ENCODE assay signal across 16 cellular contexts in the genomic region with DNA sequence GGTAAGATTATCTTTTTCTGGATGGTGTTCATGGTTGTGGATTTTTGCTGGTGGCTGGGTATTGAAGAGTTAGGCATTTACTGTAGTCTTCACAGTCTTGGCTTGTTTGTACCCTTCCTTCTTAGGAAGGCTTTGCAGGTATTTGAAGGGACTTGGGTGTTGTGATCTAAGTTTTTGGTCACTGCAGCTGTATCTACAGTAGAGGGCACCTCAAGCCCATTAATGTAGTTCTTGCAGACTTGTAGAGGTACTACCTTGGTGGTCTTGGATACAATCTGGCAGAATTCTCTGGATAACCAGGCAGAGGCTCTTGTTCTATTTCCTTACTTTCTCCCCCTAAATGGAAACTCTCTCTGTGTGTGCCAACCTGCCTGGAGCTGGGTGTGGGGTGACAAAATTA.
DNase-seq lines count a peak whose midpoint lies in the region; ATAC-seq and TF ChIP-seq lines count a peak whose summit lies in the region.
"Had no signal": no experiment of that assay in that cellular context is flagged by ENCODE, and none has a peak within 500 bp of the region (broad histone marks: within the 10 kb centered on the region; RNA-seq: fewer than 3 reads in every experiment).

No MANE protein-coding gene starts in this region.

- H3K9me2 ChIP-seq in hepatocyte (replicated peaks; ENCODE audit: insufficient read depth) = no peaks in the 10 kb centered on the region

- no peak overlapping the region for H2AFZ ChIP-seq in hepatocyte

- no peaks in the 10 kb centered on the region for H3K27me3 ChIP-seq in hepatocyte
- H3K27me3 ChIP-seq: brain microvascular endothelial cell, dorsolateral prefrontal cortex, heart right ventricle had no signal

- H4K20me1 ChIP-seq in hepatocyte (ENCODE audit: insufficient read depth, poor library complexity, severe bottlenecking) = no peaks in the 10 kb centered on the region

- no peaks in the 10 kb centered on the region for H3K9me3 ChIP-seq in hepatocyte (ENCODE audit: low read depth)

- no peaks in the 10 kb centered on the region for H3K4me1 ChIP-seq in hepatocyte (ENCODE audit: insufficient read depth)
- H3K4me1 ChIP-seq: heart right ventricle had no signal

- H3K27ac ChIP-seq in C4-2B (no peak overlapping the region), hepatocyte (no peak overlapping the region)
- H3K27ac ChIP-seq: brain microvascular endothelial cell, dorsolateral prefrontal cortex, heart right ventricle had no signal

- no peak for ATAC-seq in sciatic nerve
- ATAC-seq in HG02973 (IDR thresholded peaks at IDR 0.05; ENCODE audit: unreplicated experiment) = no peak
- ATAC-seq: heart right ventricle, right cardiac atrium had no signal

- intact Hi-C loops in sciatic nerve (cut with DNase I) = no loop called here

- no peaks in the 10 kb centered on the region for H3K79me2 ChIP-seq in hepatocyte

- H3K4me3 ChIP-seq in hepatocyte = no peak overlapping the region
- H3K4me3 ChIP-seq: dorsolateral prefrontal cortex, heart right ventricle had no signal

- DNase-seq in GM13977 (ENCODE audit: low spot score) (no peak), SK-MEL-5 (ENCODE audit: low read depth, low spot score) (peak; percentile 30), hepatocyte (ENCODE audit: low spot score) (no peak), NCI-H2107 (lab: John Stamatoyannopoulos, UW) (no peak), sciatic nerve (ENCODE audit: low spot score) (no peak), GOT3 (lab: John Stamatoyannopoulos, UW) (no peak)
- DNase-seq: activated CD4-positive, alpha-beta T cell treated with anti-CD3 and anti-CD28 coated beads, Interleukin-2, amount 50 U/mL, for 4 hours; activated naive CD4-positive, alpha-beta T cell treated with anti-CD3 and anti-CD28 coated beads, Interleukin-2, amount 50 U/mL, for 16 hours; brain microvascular endothelial cell; dorsolateral prefrontal cortex; heart right ventricle; kidney; NCI-H1436; right cardiac atrium had no signal

- TF ChIP-seq CTCF in C4-2B (conservative IDR thresholded peaks at IDR 0.05) (peak; percentile 17), GM13977 (IDR thresholded peaks at IDR 0.05; ENCODE audit: extremely low read depth, insufficient read depth, missing control alignments) (peak; percentile 49), hepatocyte (IDR thresholded peaks at IDR 0.05; ENCODE audit: poor library complexity) (peak; percentile 12)

- H3K4me2 ChIP-seq in hepatocyte = no peak overlapping the region

- no peaks in the 10 kb centered on the region for H3K36me3 ChIP-seq in hepatocyte (replicated peaks; ENCODE audit: insufficient read depth, low read depth)
- H3K36me3 ChIP-seq: brain microvascular endothelial cell, heart right ventricle had no signal

- in situ Hi-C loops in GM13977 (cut with MboI; ENCODE audit: low pct_unique_long_range_greater_than_20kb, low sequenced_read_pairs, unreplicated experiment) (no loop called here), SK-MEL-5 (cut with HindIII; ENCODE audit: low pct_unique_long_range_greater_than_20kb, low sequenced_read_pairs) (no loop called here)
